ENCODE assay signal across 17 cellular contexts in genomic region chr13:86692291-86692690, GRCh38.
DNase-seq lines count a peak whose midpoint lies in the region; ATAC-seq, FAIRE-seq and TF ChIP-seq lines count a peak whose summit lies in the region.
"Had no signal": no experiment of that assay in that cellular context is flagged by ENCODE, and none has a peak within 500 bp of the region (broad histone marks: within the 10 kb centered on the region; RNA-seq: fewer than 3 reads in every experiment).

No MANE protein-coding gene starts in this region.

- TF ChIP-seq POLR2A in H54 (IDR thresholded peaks at IDR 0.05; ENCODE audit: low read depth, low read length): no peak

- no peaks in the 10 kb centered on the region for H3K27me3 Mint-ChIP-seq in endodermal cell (ENCODE audit: insufficient read depth)
- H3K27me3 Mint-ChIP-seq: CD4-positive, alpha-beta memory T cell had no signal

- ATAC-seq in GM19463 (IDR thresholded peaks at IDR 0.05; ENCODE audit: unreplicated experiment): no peak
- ATAC-seq: GM12878 had no signal

- no peaks in the 10 kb centered on the region for H3K9me3 Mint-ChIP-seq in endodermal cell

- H3K9me3 ChIP-seq in endodermal cell (ENCODE audit: control insufficient read depth, low read length): no peaks in the 10 kb centered on the region

- no peak for DNase-seq in H54 (ENCODE audit: insufficient read length, low spot score)
- DNase-seq in HEK293T (ENCODE audit: extremely low spot score): no peak
- peak; percentile 27 for DNase-seq in NCI-H69 (lab: John Stamatoyannopoulos, UW)
- no peak for DNase-seq in frontal cortex (ENCODE audit: low spot score in 2 of 2)
- no peak for DNase-seq in endodermal cell
- DNase-seq: C1 segment of cervical spinal cord; Calu3; CD4-positive, alpha-beta memory T cell; COR-L47; DMS79; EL; GDM1; GOT3; H7; HCEC 1CT had no signal

- no peak overlapping the region for H3K4me3 Mint-ChIP-seq in endodermal cell
- H3K4me3 Mint-ChIP-seq: CD4-positive, alpha-beta memory T cell had no signal

- no peak for TF ChIP-seq CTCF in endodermal cell (conservative IDR thresholded peaks at IDR 0.05)

- H3K27me3 ChIP-seq in endodermal cell (ENCODE audit: control insufficient read depth, insufficient read depth, low read length, poor library complexity, severe bottlenecking): no peaks in the 10 kb centered on the region

- H3K9ac ChIP-seq in endodermal cell (ENCODE audit: extremely low read depth, low read length, poor library complexity, severe bottlenecking): no peak overlapping the region

- 80 to 94% methylated on average over 1 to 2 of the region's 2 CpGs for WGBS in endodermal cell (ENCODE audit: insufficient coverage in 1 of 2, insufficient read length in 1 of 2), 2 experiments

- no peak overlapping the region for H3K4me3 ChIP-seq in endodermal cell (ENCODE audit: low read length)
- H3K4me3 ChIP-seq: GM12878 had no signal

- CTCF ChIA-PET in HEK293T (lab: Yijun Ruan, JAX): no interaction called here

- peak; percentile 69 for FAIRE-seq in H54 (lab: Jason Lieb, UNC)
- no peak for FAIRE-seq in frontal cortex (lab: Jason Lieb, UNC)
- FAIRE-seq: GM12878 had no signal

- no peaks in the 10 kb centered on the region for H3K36me3 Mint-ChIP-seq in endodermal cell (ENCODE audit: low read depth)
- H3K36me3 Mint-ChIP-seq: CD4-positive, alpha-beta memory T cell had no signal

- no peaks in the 10 kb centered on the region for H3K4me1 ChIP-seq in endodermal cell (ENCODE audit: control insufficient read depth, insufficient read depth, low read length)

- no peak overlapping the region for H3K27ac Mint-ChIP-seq in endodermal cell
- H3K27ac Mint-ChIP-seq: CD4-positive, alpha-beta memory T cell had no signal

- POLR2A ChIA-PET in HEK293T (lab: Yijun Ruan, JAX): no interaction called here

- no peaks in the 10 kb centered on the region for H3K4me1 Mint-ChIP-seq in endodermal cell
- H3K4me1 Mint-ChIP-seq: CD4-positive, alpha-beta memory T cell had no signal

- H3K27ac ChIP-seq in endodermal cell (ENCODE audit: low read depth, low read length): no peak overlapping the region

- no peaks in the 10 kb centered on the region for H3K36me3 ChIP-seq in endodermal cell (ENCODE audit: control insufficient read depth, insufficient read depth, low read length)

TF ChIP-seq in HEK293T, 16 proteins besides CTCF, POLR2A, EP300 and RAD21:
- TF ChIP-seq ELF4 (IDR thresholded peaks at IDR 0.05) (no peak), TARDBP (IDR thresholded peaks at IDR 0.05) (no peak), ARNT (IDR thresholded peaks at IDR 0.05) (no peak), PKNOX1 (IDR thresholded peaks at IDR 0.05) (peak; percentile 72), CTBP1 (IDR thresholded peaks at IDR 0.05; ENCODE audit: borderline replicate concordance) (no peak)
TF ChIP-seq in HEK293T: peak in this region for 1.
